15 cellular contexts compared by ENCODE assay signal in the genomic region with DNA sequence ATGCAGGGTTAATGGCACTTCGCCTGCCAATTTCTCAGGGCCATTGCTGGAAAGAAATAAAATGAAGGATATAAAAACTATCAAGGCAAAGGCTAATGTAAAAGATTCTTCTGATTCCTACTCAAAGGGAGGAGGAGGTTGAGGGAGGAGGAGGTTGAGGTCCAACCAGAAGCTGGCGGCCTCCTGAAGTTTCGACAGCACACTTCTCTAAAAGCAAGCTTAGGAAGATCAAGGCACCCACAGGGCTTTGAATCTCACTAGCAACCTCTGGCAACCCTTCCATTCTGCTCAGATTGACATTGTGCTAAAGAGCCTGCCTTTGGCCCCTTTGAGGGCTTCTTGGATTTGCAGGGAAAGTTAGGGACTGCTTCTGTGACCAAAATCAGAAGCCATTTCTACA.
"Had no signal": no experiment of that assay in that cellular context is flagged by ENCODE, and none has a peak within 500 bp of the region (broad histone marks: within the 10 kb centered on the region; RNA-seq: fewer than 3 reads in every experiment).

No MANE protein-coding gene starts in this region.

- H3K4me3 ChIP-seq: breast epithelium had no signal

- DNase-seq: activated CD4-positive, alpha-beta T cell treated with anti-CD3 and anti-CD28 coated beads, Interleukin-2, amount 50 U/mL, for 48 hours; activated gamma-delta T cell; activated naive CD8-positive, alpha-beta T cell treated with anti-CD3 and anti-CD28 coated beads, Interleukin-2, amount 10 ng/mL, durations not matched to agents 7 days and 5 days; activated T-cell treated with anti-CD3 and anti-CD28 coated beads, Interleukin-2, amount 50 U/mL, for 48 hours; anterior cingulate cortex; dermis blood vessel endothelial cell; hypothalamus; kidney glomerular epithelial cell; mesendoderm; stimulated activated CD4-positive, alpha-beta T cell treated with anti-CD3 and anti-CD28 coated beads, Interleukin-4, amount 100 ng/mL, for 1 hour; stimulated activated CD8-positive, alpha-beta memory T cell treated with anti-CD3 and anti-CD28 coated beads, Interleukin-4, amount 100 ng/mL, for 48 hours had no signal

- H3K27me3 ChIP-seq: breast epithelium had no signal

- H3K27ac Mint-ChIP-seq: stimulated activated naive CD8-positive, alpha-beta T cell treated with anti-CD3 and anti-CD28 coated beads, Interleukin-15, Interleukin-2, amounts not matched to agents 100 ng/mL and 50 ng/mL, for 24 hours had no signal

- H3K36me3 ChIP-seq: breast epithelium had no signal

- H3K27me3 Mint-ChIP-seq: stimulated activated naive CD8-positive, alpha-beta T cell treated with anti-CD3 and anti-CD28 coated beads, Interleukin-15, Interleukin-2, amounts not matched to agents 100 ng/mL and 50 ng/mL, for 24 hours had no signal

- H3K27ac ChIP-seq: breast epithelium, parathyroid adenoma had no signal

- ATAC-seq: activated CD4-positive, CD25-positive, alpha-beta regulatory T cell treated with anti-CD3 and anti-CD28 coated beads, Interleukin-2, amount 50 U/mL, for 24 hours had no signal

- H3K4me3 Mint-ChIP-seq: activated naive CD8-positive, alpha-beta T cell treated with anti-CD3 and anti-CD28 coated beads, Interleukin-2, amount 10 ng/mL, durations not matched to agents 7 days and 5 days; stimulated activated naive CD8-positive, alpha-beta T cell treated with anti-CD3 and anti-CD28 coated beads, Interleukin-15, Interleukin-2, amounts not matched to agents 100 ng/mL and 50 ng/mL, for 24 hours had no signal

- H3K4me1 ChIP-seq: parathyroid adenoma had no signal
